ENCODE assay signal across 14 cellular contexts in the genomic region with DNA sequence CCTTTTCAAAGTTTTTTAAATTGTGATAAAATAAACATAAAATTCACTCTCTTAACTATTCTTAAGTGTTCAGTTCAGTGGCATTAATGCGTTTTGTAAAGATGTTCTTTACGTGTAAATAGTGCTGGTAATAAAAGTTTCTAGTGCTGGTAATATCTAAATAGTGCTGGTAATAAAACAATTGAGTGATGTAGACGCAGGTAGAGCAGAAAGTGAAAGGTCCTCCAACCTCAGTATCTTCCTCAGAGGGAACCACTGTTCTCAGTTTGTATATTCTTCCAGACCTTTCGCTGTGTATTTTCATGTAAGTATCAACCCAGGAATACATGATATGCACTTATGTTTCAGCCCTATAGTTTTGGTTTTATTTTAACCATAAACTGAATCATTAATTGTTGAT. TPM values are rescaled to one million over a fixed set of nuclear protein-coding genes. Genes with fewer than 3 reads are reported as not detected.
DNase-seq lines count a peak whose midpoint lies in the region; ATAC-seq and TF ChIP-seq lines count a peak whose summit lies in the region.
"Had no signal": no experiment of that assay in that cellular context is flagged by ENCODE, and none has a peak within 500 bp of the region (broad histone marks: within the 10 kb centered on the region; RNA-seq: fewer than 3 reads in every experiment).

No MANE protein-coding gene starts in this region.

- no peak overlapping the region for H3K9ac ChIP-seq in colonic mucosa (ENCODE audit: low read depth in 2 of 2, low read length in 2 of 2)

- peaks cover 4 to 12% (median 5%) of the 10 kb centered on the region in 4 donors for H3K4me1 Mint-ChIP-seq in CD4-positive, CD25-positive, alpha-beta regulatory T cell
- peaks cover 25% of the 10 kb centered on the region for H3K4me1 Mint-ChIP-seq in stimulated activated effector memory CD8-positive, alpha-beta T cell treated with anti-CD3 and anti-CD28 coated beads, Interleukin-12 subunit alpha, Interleukin-12 subunit beta, amount 100 ng/mL, for 72 hours
- H3K4me1 Mint-ChIP-seq: B cell had no signal

- peak overlapping the region in 2 of 3 donors; percentile 13 to 52 for H3K27ac Mint-ChIP-seq in CD4-positive, CD25-positive, alpha-beta regulatory T cell
- peak overlapping the region; percentile 20 for H3K27ac Mint-ChIP-seq in stimulated activated effector memory CD8-positive, alpha-beta T cell treated with anti-CD3 and anti-CD28 coated beads, Interleukin-12 subunit alpha, Interleukin-12 subunit beta, amount 100 ng/mL, for 72 hours
- H3K27ac Mint-ChIP-seq: B cell; CD8-positive, alpha-beta T cell had no signal

- no peaks in the 10 kb centered on the region for H3K27me3 Mint-ChIP-seq in CD4-positive, CD25-positive, alpha-beta regulatory T cell
- H3K27me3 Mint-ChIP-seq: B cell had no signal

- no peak overlapping the region for H3K4me3 ChIP-seq in CD4-positive, CD25-positive, alpha-beta regulatory T cell (ENCODE audit: low read depth, low read length)
- no peak overlapping the region for H3K4me3 ChIP-seq in colonic mucosa
- no peak overlapping the region for H3K4me3 ChIP-seq in dorsolateral prefrontal cortex
- H3K4me3 ChIP-seq: HAP-1 had no signal

- no peaks in the 10 kb centered on the region for H3K27me3 ChIP-seq in CD4-positive, CD25-positive, alpha-beta regulatory T cell (ENCODE audit: control insufficient read depth, insufficient read depth, low read length)
- H3K27me3 ChIP-seq in colonic mucosa = no peaks in the 10 kb centered on the region
- H3K27me3 ChIP-seq in dorsolateral prefrontal cortex = no peaks in the 10 kb centered on the region

- H3K27ac ChIP-seq in CD4-positive, CD25-positive, alpha-beta regulatory T cell (ENCODE audit: insufficient read depth, low read length, poor library complexity, severe bottlenecking) = no peak overlapping the region
- peak overlapping the region; percentile 42 for H3K27ac ChIP-seq in VCaP
- H3K27ac ChIP-seq in colonic mucosa = peak overlapping the region; percentile 16
- H3K27ac ChIP-seq in dorsolateral prefrontal cortex = no peak overlapping the region
- H3K27ac ChIP-seq: C4-2B, HL-60 had no signal

- peaks cover 50% of the 10 kb centered on the region for H3K36me3 Mint-ChIP-seq in CD4-positive, CD25-positive, alpha-beta regulatory T cell
- H3K36me3 Mint-ChIP-seq in stimulated activated effector memory CD8-positive, alpha-beta T cell treated with anti-CD3 and anti-CD28 coated beads, Interleukin-12 subunit alpha, Interleukin-12 subunit beta, amount 100 ng/mL, for 72 hours = peaks cover 22% of the 10 kb centered on the region

- no peak for DNase-seq in CD4-positive, CD25-positive, alpha-beta regulatory T cell
- no peak for DNase-seq in colonic mucosa
- no peak for DNase-seq in stimulated activated effector memory CD8-positive, alpha-beta T cell treated with anti-CD3 and anti-CD28 coated beads, Interleukin-12 subunit alpha, Interleukin-12 subunit beta, amount 100 ng/mL, for 72 hours (ENCODE audit: low spot score in 2 of 2)
- DNase-seq in SKM-1 (lab: John Stamatoyannopoulos, UW; ENCODE audit: unreplicated experiment) = no peak
- DNase-seq in dorsolateral prefrontal cortex = no peak
- DNase-seq: CD8-positive, alpha-beta T cell; COR-L47; GF-D8 had no signal

- H3K4me1 ChIP-seq in CD4-positive, CD25-positive, alpha-beta regulatory T cell (ENCODE audit: control insufficient read depth, insufficient read depth, low read length, poor library complexity, severe bottlenecking) = no peaks in the 10 kb centered on the region
- no peaks in the 10 kb centered on the region for H3K4me1 ChIP-seq in colonic mucosa
- H3K4me1 ChIP-seq: HAP-1 had no signal

- peaks cover 13% of the 10 kb centered on the region for H3K36me3 ChIP-seq in CD4-positive, CD25-positive, alpha-beta regulatory T cell (ENCODE audit: control insufficient read depth, insufficient read depth, low read length)
- no peaks in the 10 kb centered on the region for H3K36me3 ChIP-seq in colonic mucosa
- H3K36me3 ChIP-seq: HAP-1 had no signal

- no peak overlapping the region for H3K4me3 Mint-ChIP-seq in CD4-positive, CD25-positive, alpha-beta regulatory T cell
- no peak overlapping the region for H3K4me3 Mint-ChIP-seq in stimulated activated effector memory CD8-positive, alpha-beta T cell treated with anti-CD3 and anti-CD28 coated beads, Interleukin-12 subunit alpha, Interleukin-12 subunit beta, amount 100 ng/mL, for 72 hours
- H3K4me3 Mint-ChIP-seq: B cell; CD8-positive, alpha-beta T cell had no signal

- H3K9me3 Mint-ChIP-seq in CD4-positive, CD25-positive, alpha-beta regulatory T cell = no peaks in the 10 kb centered on the region
- H3K9me3 Mint-ChIP-seq in stimulated activated effector memory CD8-positive, alpha-beta T cell treated with anti-CD3 and anti-CD28 coated beads, Interleukin-12 subunit alpha, Interleukin-12 subunit beta, amount 100 ng/mL, for 72 hours = no peaks in the 10 kb centered on the region
- H3K9me3 Mint-ChIP-seq: CD8-positive, alpha-beta T cell had no signal

- no peaks in the 10 kb centered on the region for H3K9me3 ChIP-seq in CD4-positive, CD25-positive, alpha-beta regulatory T cell (ENCODE audit: control insufficient read depth in 2 of 2, low read length in 2 of 2)
- no peaks in the 10 kb centered on the region for H3K9me3 ChIP-seq in colonic mucosa
- H3K9me3 ChIP-seq: HAP-1 had no signal

- TF ChIP-seq CTCF in VCaP (conservative IDR thresholded peaks at IDR 0.05) = no peak
- TF ChIP-seq CTCF in colonic mucosa (IDR thresholded peaks at IDR 0.05) = no peak
- TF ChIP-seq CTCF in dorsolateral prefrontal cortex (IDR thresholded peaks at IDR 0.05 in 54 of 56, conservative IDR thresholded peaks at IDR 0.05 in 2 of 56; ENCODE audit: low read depth in 1 of 56, partially characterized antibody in 56 of 56) = no peak

- intact Hi-C loops in colonic mucosa (cut with DNase I) = no loop called here
- intact Hi-C loops in dorsolateral prefrontal cortex (cut with DNase I) = no loop called here

- ATAC-seq in CD4-positive, CD25-positive, alpha-beta regulatory T cell (ENCODE audit: low read depth in 2 of 2) = no peak
- no peak for ATAC-seq in stimulated activated effector memory CD8-positive, alpha-beta T cell treated with anti-CD3 and anti-CD28 coated beads, Interleukin-12 subunit alpha, Interleukin-12 subunit beta, amount 100 ng/mL, for 72 hours
- no peak for ATAC-seq in HG03045 (IDR thresholded peaks at IDR 0.05; ENCODE audit: unreplicated experiment)
- ATAC-seq: CD8-positive, alpha-beta T cell had no signal

RNA-seq across cellular contexts. Expression of a gene that starts 53.1 kb away (rescaled TPM):
- 38.9 TPM for total RNA-seq in CD4-positive, CD25-positive, alpha-beta regulatory T cell
- polyA plus RNA-seq in CD4-positive, CD25-positive, alpha-beta regulatory T cell = 10 to 100 TPM; 11.8 to 16.0 (median 12.1) TPM
- total RNA-seq in colonic mucosa = 10 to 100 TPM; 24.9 to 29.6 TPM
- 10 to 100 TPM; 40.5 to 75.1 (median 58.1) TPM for total RNA-seq in dorsolateral prefrontal cortex

RNA-seq across cellular contexts. Expression of a gene that starts 55.2 kb away (rescaled TPM):
- 15.7 TPM for total RNA-seq in CD4-positive, CD25-positive, alpha-beta regulatory T cell
- polyA plus RNA-seq in CD4-positive, CD25-positive, alpha-beta regulatory T cell = 10 to 100 TPM; 49.4 to 53.5 (median 51.8) TPM
- 10 to 100 TPM; 23.8 to 29.5 TPM for total RNA-seq in colonic mucosa
- 10 to 100 TPM; 40.9 to 88.1 (median 56.7) TPM for total RNA-seq in dorsolateral prefrontal cortex

Comparison
In these comparisons a context has a peak if more than half of its experiments do, and no peak if none do; other contexts are left out.
1. H3K27ac ChIP-seq: peak in VCaP (single experiment) and colonic mucosa (single experiment); none in CD4-positive, CD25-positive, alpha-beta regulatory T cell (single experiment) and dorsolateral prefrontal cortex (0 of 59).